Comparison of ENCODE assay signal across 9 cellular contexts in the genomic region with DNA sequence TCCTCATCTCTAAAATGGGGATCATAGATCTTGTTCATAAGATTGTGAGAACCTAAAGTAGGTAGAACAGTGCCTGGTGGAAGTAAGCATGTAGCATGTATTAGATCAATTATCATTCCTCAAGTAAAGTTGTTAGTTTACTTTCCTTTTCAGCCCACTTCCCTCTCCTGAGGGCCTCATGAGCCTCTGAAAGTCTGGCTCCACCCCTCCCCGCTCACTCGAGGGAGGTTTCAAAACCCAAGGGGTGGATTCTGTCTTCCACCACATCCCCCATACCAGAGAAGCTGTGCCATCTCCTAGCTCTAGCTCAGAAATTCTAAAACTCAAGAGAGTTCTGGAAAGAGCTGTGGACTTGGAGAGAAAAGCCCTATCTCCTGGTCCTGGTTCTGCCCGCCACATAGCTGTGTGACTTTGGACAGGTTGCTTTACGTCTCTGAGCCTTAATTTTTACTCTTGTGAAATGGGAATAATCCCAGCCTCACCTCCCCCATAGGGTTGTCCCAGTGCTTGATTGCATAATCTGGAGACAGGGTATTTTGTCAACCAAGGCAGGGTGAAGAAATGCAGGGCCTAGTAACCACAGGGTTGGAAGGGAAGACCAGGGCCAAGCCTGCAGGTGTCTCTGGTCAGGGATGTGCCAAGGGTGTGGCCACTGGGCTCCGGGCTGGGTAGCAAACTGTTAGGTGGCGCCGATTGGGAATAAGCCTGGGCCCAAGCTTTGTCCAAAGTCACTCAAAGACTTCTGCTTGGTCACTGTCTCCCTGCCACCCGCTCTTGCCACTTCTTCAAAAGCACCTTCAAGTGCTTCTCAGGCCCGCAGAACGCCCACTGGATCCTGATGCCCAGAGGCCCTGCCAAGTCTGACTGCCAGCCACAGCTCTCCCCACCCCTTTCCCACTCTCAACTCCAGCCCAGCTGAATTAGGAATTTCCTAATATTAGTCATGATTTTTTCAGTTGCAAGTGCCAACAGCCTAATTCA. TPM values are rescaled to one million over a fixed set of nuclear protein-coding genes. Genes with fewer than 3 reads are reported as not detected.
DNase-seq lines count a peak whose midpoint lies in the region; ATAC-seq, FAIRE-seq and TF ChIP-seq lines count a peak whose summit lies in the region.
"Had no signal": no experiment of that assay in that cellular context is flagged by ENCODE, and none has a peak within 500 bp of the region (broad histone marks: within the 10 kb centered on the region; RNA-seq: fewer than 3 reads in every experiment).

No MANE protein-coding gene starts in this region.

- no peak overlapping the region for H3K4me3 Mint-ChIP-seq in GM23338
- no peak overlapping the region for H3K4me3 Mint-ChIP-seq in stimulated activated naive B cell treated with anti-CD40 and anti-IgM and Interleukin-4, amounts not matched to agents 10 μg/mL and 1 μg/mL and 100 μg/mL, for 72 hours
- no peak overlapping the region for H3K4me3 Mint-ChIP-seq in stimulated activated effector memory CD8-positive, alpha-beta T cell treated with anti-CD3 and anti-CD28 coated beads, Interleukin-12 subunit alpha, Interleukin-12 subunit beta, amount 100 ng/mL, for 72 hours

- no peaks in the 10 kb centered on the region for H4K20me1 ChIP-seq in GM23338 (replicated peaks; ENCODE audit: insufficient read depth)

- DNase-seq in GM23338 (ENCODE audit: low spot score) (no peak), SK-N-MC (ENCODE audit: low read depth, low spot score) (no peak), glomerular visceral epithelial cell (ENCODE audit: extremely low spot score) (peak; percentile 77), GM12892 (ENCODE audit: insufficient read length) (no peak), G401 (ENCODE audit: low spot score) (no peak), NCI-H2196 treated with DMSO at 0.1 percent for 48 hours (lab: John Stamatoyannopoulos, UW; ENCODE audit: unreplicated experiment) (no peak)
- DNase-seq in stimulated activated naive B cell treated with anti-CD40 and anti-IgM and Interleukin-4, amounts not matched to agents 10 μg/mL and 1 μg/mL and 100 μg/mL, for 72 hours = no peak
- DNase-seq in stimulated activated effector memory CD8-positive, alpha-beta T cell treated with anti-CD3 and anti-CD28 coated beads, Interleukin-12 subunit alpha, Interleukin-12 subunit beta, amount 100 ng/mL, for 72 hours (ENCODE audit: low spot score in 2 of 2) = no peak

- TF ChIP-seq POLR2A in GM12892 (IDR thresholded peaks at IDR 0.05; ENCODE audit: low read depth, low read length) = no peak

- no peak overlapping the region for H3K27ac ChIP-seq in GM23338 (ENCODE audit: low read depth)
- peak overlapping the region; percentile 94 for H3K27ac ChIP-seq in SK-N-MC

- H3K27ac Mint-ChIP-seq in GM23338 = no peak overlapping the region
- no peak overlapping the region for H3K27ac Mint-ChIP-seq in stimulated activated naive B cell treated with anti-CD40 and anti-IgM and Interleukin-4, amounts not matched to agents 10 μg/mL and 1 μg/mL and 100 μg/mL, for 72 hours
- no peak overlapping the region for H3K27ac Mint-ChIP-seq in stimulated activated effector memory CD8-positive, alpha-beta T cell treated with anti-CD3 and anti-CD28 coated beads, Interleukin-12 subunit alpha, Interleukin-12 subunit beta, amount 100 ng/mL, for 72 hours
- H3K27ac Mint-ChIP-seq: IgD-negative memory B cell had no signal

- H3K36me3 ChIP-seq in GM23338 (ENCODE audit: insufficient read depth) = no peaks in the 10 kb centered on the region
- H3K36me3 ChIP-seq in SK-N-MC (ENCODE audit: insufficient read depth, low read length) = no peaks in the 10 kb centered on the region

- H3K9me3 ChIP-seq in SK-N-MC (ENCODE audit: low read depth, low read length) = no peaks in the 10 kb centered on the region

- peaks cover 27% of the 10 kb centered on the region for H3K9me3 Mint-ChIP-seq in GM23338
- H3K9me3 Mint-ChIP-seq in stimulated activated naive B cell treated with anti-CD40 and anti-IgM and Interleukin-4, amounts not matched to agents 10 μg/mL and 1 μg/mL and 100 μg/mL, for 72 hours = peaks cover 12 to 14% of the 10 kb centered on the region in 2 donors
- H3K9me3 Mint-ChIP-seq in stimulated activated effector memory CD8-positive, alpha-beta T cell treated with anti-CD3 and anti-CD28 coated beads, Interleukin-12 subunit alpha, Interleukin-12 subunit beta, amount 100 ng/mL, for 72 hours = peaks cover 3% of the 10 kb centered on the region

- no peak for FAIRE-seq in GM12892 (lab: Jason Lieb, UNC)

- no peaks in the 10 kb centered on the region for H3K79me2 ChIP-seq in GM23338 (replicated peaks; ENCODE audit: insufficient read depth)

- TF ChIP-seq CTCF in GM23338 (conservative IDR thresholded peaks at IDR 0.05; ENCODE audit: low read depth in 2 of 2) = no peak

- peaks cover 23% of the 10 kb centered on the region for H3K4me1 Mint-ChIP-seq in GM23338
- peaks cover 5 to 13% of the 10 kb centered on the region in 2 donors for H3K4me1 Mint-ChIP-seq in stimulated activated naive B cell treated with anti-CD40 and anti-IgM and Interleukin-4, amounts not matched to agents 10 μg/mL and 1 μg/mL and 100 μg/mL, for 72 hours
- no peaks in the 10 kb centered on the region for H3K4me1 Mint-ChIP-seq in stimulated activated effector memory CD8-positive, alpha-beta T cell treated with anti-CD3 and anti-CD28 coated beads, Interleukin-12 subunit alpha, Interleukin-12 subunit beta, amount 100 ng/mL, for 72 hours

- ATAC-seq in GM23338 = no peak; the same call in 2 of the 3 replicates
- ATAC-seq in stimulated activated naive B cell treated with anti-CD40 and anti-IgM and Interleukin-4, amounts not matched to agents 10 μg/mL and 1 μg/mL and 100 μg/mL, for 72 hours (replicated peaks) = peak; percentile 55 to 57
- ATAC-seq in stimulated activated effector memory CD8-positive, alpha-beta T cell treated with anti-CD3 and anti-CD28 coated beads, Interleukin-12 subunit alpha, Interleukin-12 subunit beta, amount 100 ng/mL, for 72 hours = no peak

- H3K9ac ChIP-seq in SK-N-MC (ENCODE audit: insufficient read length) = peak overlapping the region; percentile 59

- in situ Hi-C loops in G401 (cut with HindIII; ENCODE audit: low sequenced_read_pairs) = no loop called here

- H3K36me3 Mint-ChIP-seq in GM23338 (ENCODE audit: low read depth) = peaks cover 17% of the 10 kb centered on the region
- H3K36me3 Mint-ChIP-seq in stimulated activated naive B cell treated with anti-CD40 and anti-IgM and Interleukin-4, amounts not matched to agents 10 μg/mL and 1 μg/mL and 100 μg/mL, for 72 hours = peaks cover 4 to 15% of the 10 kb centered on the region in 2 donors
- no peaks in the 10 kb centered on the region for H3K36me3 Mint-ChIP-seq in stimulated activated effector memory CD8-positive, alpha-beta T cell treated with anti-CD3 and anti-CD28 coated beads, Interleukin-12 subunit alpha, Interleukin-12 subunit beta, amount 100 ng/mL, for 72 hours

- H3K4me1 ChIP-seq in GM23338 (ENCODE audit: insufficient read depth) = no peaks in the 10 kb centered on the region

- H3K27me3 Mint-ChIP-seq in GM23338 (ENCODE audit: insufficient read depth, low read depth, poor library complexity) = peaks cover 5% of the 10 kb centered on the region
- peaks cover 6 to 10% of the 10 kb centered on the region in 2 donors for H3K27me3 Mint-ChIP-seq in stimulated activated naive B cell treated with anti-CD40 and anti-IgM and Interleukin-4, amounts not matched to agents 10 μg/mL and 1 μg/mL and 100 μg/mL, for 72 hours

- peak overlapping the region; percentile 49; the same call in 1 of the 2 replicates for H2AFZ ChIP-seq in GM23338

- H3K27me3 ChIP-seq in GM23338 (ENCODE audit: insufficient read depth) = no peaks in the 10 kb centered on the region

- no peaks in the 10 kb centered on the region for H3F3A ChIP-seq in GM23338 (replicated peaks; ENCODE audit: low read depth)

- H3K4me3 ChIP-seq in GM23338 = no peak overlapping the region
- peak overlapping the region; percentile 52 for H3K4me3 ChIP-seq in SK-N-MC

- peaks cover 5% of the 10 kb centered on the region; the same call in 1 of the 2 replicates for H3K9me2 ChIP-seq in GM23338 (ENCODE audit: insufficient read depth)

- H3K4me2 ChIP-seq in GM23338 = no peak overlapping the region

TF ChIP-seq in GM23338, 12 proteins besides CTCF, POLR2A, EP300 and RAD21 (continues in another document):
- no peak for TF ChIP-seq EZH2phosphoT487 (IDR thresholded peaks at IDR 0.05; ENCODE audit: unreplicated experiment)
- TF ChIP-seq JUNB (IDR thresholded peaks at IDR 0.05; ENCODE audit: unreplicated experiment) = no peak
- TF ChIP-seq STAT1 (IDR thresholded peaks at IDR 0.05; ENCODE audit: unreplicated experiment) = no peak
- TF ChIP-seq, protein P1, sequence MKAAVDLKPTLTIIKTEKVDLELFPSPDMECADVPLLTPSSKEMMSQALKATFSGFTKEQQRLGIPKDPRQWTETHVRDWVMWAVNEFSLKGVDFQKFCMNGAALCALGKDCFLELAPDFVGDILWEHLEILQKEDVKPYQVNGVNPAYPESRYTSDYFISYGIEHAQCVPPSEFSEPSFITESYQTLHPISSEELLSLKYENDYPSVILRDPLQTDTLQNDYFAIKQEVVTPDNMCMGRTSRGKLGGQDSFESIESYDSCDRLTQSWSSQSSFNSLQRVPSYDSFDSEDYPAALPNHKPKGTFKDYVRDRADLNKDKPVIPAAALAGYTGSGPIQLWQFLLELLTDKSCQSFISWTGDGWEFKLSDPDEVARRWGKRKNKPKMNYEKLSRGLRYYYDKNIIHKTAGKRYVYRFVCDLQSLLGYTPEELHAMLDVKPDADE (IDR thresholded peaks at IDR 0.05) = no peak
- TF ChIP-seq CREB1 (CRISPR knock-in tag; IDR thresholded peaks at IDR 0.05; ENCODE audit: low read depth) = no peak
- TF ChIP-seq NANOG (IDR thresholded peaks at IDR 0.05; ENCODE audit: borderline replicate concordance) = no peak
- no peak for TF ChIP-seq ZNF331 (CRISPR knock-in tag; IDR thresholded peaks at IDR 0.05; ENCODE audit: low read depth)
- no peak for TF ChIP-seq ZNF114 (CRISPR knock-in tag; IDR thresholded peaks at IDR 0.05)
- no peak for TF ChIP-seq POLR2AphosphoS5 (IDR thresholded peaks at IDR 0.05; ENCODE audit: low read depth)

RNA-seq across cellular contexts. Expression of a gene that starts 20.4 kb away (rescaled TPM):
- 27.9 and 34.3 TPM in 2 replicates for total RNA-seq in GM23338 (2014; rRNA removed; shearing (Covaris generic))
- polyA plus RNA-seq in GM23338 (2016; fragmentation: Nextera tagmentation; extraction: Ambion mirVana) = 21.2 and 22.4 TPM in 2 replicates
- polyA plus RNA-seq in GM12892 (2012; ENCODE audit: missing spikeins) = 4.8 TPM
- total RNA-seq in G401 (2014; rRNA removed; shearing (Covaris generic)) = 72.4 and 86.8 TPM in 2 replicates

RNA-seq across cellular contexts. Expression of a gene that starts 52.5 kb away (rescaled TPM):
- 7.3 and 9.7 TPM in 2 replicates for total RNA-seq in GM23338 (2014; rRNA removed; shearing (Covaris generic))
- polyA plus RNA-seq in GM23338 (2016; fragmentation: Nextera tagmentation; extraction: Ambion mirVana) = 13.4 and 18.4 TPM in 2 replicates
- not detected for polyA plus RNA-seq in GM12892 (2012; ENCODE audit: missing spikeins)
- total RNA-seq in G401 (2014; rRNA removed; shearing (Covaris generic)) = 1.2 and 4.2 TPM in 2 replicates
- polyA plus RNA-seq: IgD-negative memory B cell had no signal

RNA-seq across cellular contexts. Expression of a gene that starts 56.0 kb away (rescaled TPM):
- not detected in 2 replicates for total RNA-seq in GM23338 (2014; rRNA removed; shearing (Covaris generic))
- polyA plus RNA-seq in GM23338 (2016; fragmentation: Nextera tagmentation; extraction: Ambion mirVana) = 0.19 TPM in 1 of 2 replicates, not detected in the other
- polyA plus RNA-seq in GM12892 (2012; ENCODE audit: missing spikeins) = 0.68 TPM
- 19.0 and 49.0 TPM in 2 replicates for total RNA-seq in G401 (2014; rRNA removed; shearing (Covaris generic))

Comparison
In these comparisons a context has a peak if more than half of its experiments do, and no peak if none do; other contexts are left out.
1. ATAC-seq: peak in stimulated activated naive B cell treated with anti-CD40 and anti-IgM and Interleukin-4, amounts not matched to agents 10 μg/mL and 1 μg/mL and 100 μg/mL, for 72 hours (2 of 2); none in GM23338 (single experiment) and stimulated activated effector memory CD8-positive, alpha-beta T cell treated with anti-CD3 and anti-CD28 coated beads, Interleukin-12 subunit alpha, Interleukin-12 subunit beta, amount 100 ng/mL, for 72 hours (single experiment).
2. RNA of a gene that starts 56.0 kb away (total RNA-seq): 19.0 to 49.0 TPM in G401; not detected in GM23338; every median in the first group is over 10 times any median in the second.